ENCODE assay signal across 15 cellular contexts in the genomic region with DNA sequence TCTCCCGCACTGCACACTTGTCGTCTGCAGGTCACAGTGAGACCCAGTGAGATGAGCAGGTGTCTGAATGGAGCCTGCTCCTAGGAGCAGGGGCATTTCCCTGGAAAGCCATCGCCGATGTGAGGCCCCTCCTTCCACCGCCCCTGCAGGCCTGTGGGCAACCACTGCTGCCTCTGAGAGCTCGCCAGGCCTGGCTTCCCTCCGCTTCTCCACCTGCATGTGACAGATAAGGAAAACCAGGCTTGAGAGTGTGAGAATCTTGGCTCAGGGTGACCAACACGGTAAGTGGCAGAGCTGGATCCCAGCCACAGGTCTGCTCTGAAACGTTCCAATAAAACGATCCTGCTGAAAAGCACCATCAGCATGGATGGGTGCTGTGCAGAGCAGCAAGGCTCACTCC.
"Had no signal": no experiment of that assay in that cellular context is flagged by ENCODE, and none has a peak within 500 bp of the region (broad histone marks: within the 10 kb centered on the region; RNA-seq: fewer than 3 reads in every experiment).

No MANE protein-coding gene starts in this region.

- H3K4me3 ChIP-seq: esophagus muscularis mucosa, psoas muscle, sigmoid colon, upper lobe of left lung had no signal

- H3K4me1 ChIP-seq: psoas muscle, upper lobe of left lung had no signal

- ATAC-seq: activated CD4-positive, alpha-beta T cell treated with anti-CD3 and anti-CD28 coated beads for 36 hours; activated T-cell treated with anti-CD3 and anti-CD28 coated beads, Interleukin-2, amount 50 U/mL, for 72 hours; left colon; natural killer cell; psoas muscle; stimulated activated naive B cell treated with anti-CD40 and anti-IgM and Interleukin-4, amounts not matched to agents 10 μg/mL and 1 μg/mL and 100 μg/mL, for 72 hours had no signal

- H3K27ac ChIP-seq: esophagus muscularis mucosa, psoas muscle, sigmoid colon, upper lobe of left lung had no signal

- DNase-seq: activated CD4-positive, alpha-beta memory T cell treated with anti-CD3 and anti-CD28 coated beads, Interleukin-2, amount 10 ng/mL, durations not matched to agents 7 days and 5 days; activated CD4-positive, alpha-beta T cell treated with anti-CD3 and anti-CD28 coated beads for 36 hours; activated gamma-delta T cell treated with Interleukin-2 at 50 U/mL for 16 hours; activated naive CD8-positive, alpha-beta T cell treated with anti-CD3 and anti-CD28 coated beads for 36 hours; activated T-cell treated with anti-CD3 and anti-CD28 coated beads, Interleukin-2, amount 50 U/mL, for 72 hours; left colon; mammary epithelial cell; natural killer cell; nucleus accumbens; sigmoid colon; stimulated activated CD4-positive, alpha-beta T cell treated with anti-CD3 and anti-CD28 coated beads, Interleukin-2, amount 100 ng/mL, for 24 hours; stimulated activated naive B cell treated with anti-CD40 and anti-IgM and Interleukin-4, amounts not matched to agents 10 μg/mL and 1 μg/mL and 100 μg/mL, for 72 hours; upper lobe of left lung had no signal

- H3K9me3 ChIP-seq: esophagus muscularis mucosa, psoas muscle, sigmoid colon, upper lobe of left lung had no signal

- H3K36me3 ChIP-seq: esophagus muscularis mucosa, sigmoid colon, upper lobe of left lung had no signal

- H3K27me3 ChIP-seq: upper lobe of left lung had no signal
